In genomic region chrX:123732679-123733363, GRCh38 we compare ENCODE assay signal across 1 cellular context.
TF ChIP-seq lines count a peak whose summit lies in the region.

Gene THOC2 (minus strand): TSS chrX:123733052. CDS start chrX:123733022, 30 bp downstream.

TF ChIP-seq in K562, 482 proteins besides CTCF, POLR2A, EP300 and RAD21 (continued from another document and continues in another):
- TF ChIP-seq, protein P1, sequence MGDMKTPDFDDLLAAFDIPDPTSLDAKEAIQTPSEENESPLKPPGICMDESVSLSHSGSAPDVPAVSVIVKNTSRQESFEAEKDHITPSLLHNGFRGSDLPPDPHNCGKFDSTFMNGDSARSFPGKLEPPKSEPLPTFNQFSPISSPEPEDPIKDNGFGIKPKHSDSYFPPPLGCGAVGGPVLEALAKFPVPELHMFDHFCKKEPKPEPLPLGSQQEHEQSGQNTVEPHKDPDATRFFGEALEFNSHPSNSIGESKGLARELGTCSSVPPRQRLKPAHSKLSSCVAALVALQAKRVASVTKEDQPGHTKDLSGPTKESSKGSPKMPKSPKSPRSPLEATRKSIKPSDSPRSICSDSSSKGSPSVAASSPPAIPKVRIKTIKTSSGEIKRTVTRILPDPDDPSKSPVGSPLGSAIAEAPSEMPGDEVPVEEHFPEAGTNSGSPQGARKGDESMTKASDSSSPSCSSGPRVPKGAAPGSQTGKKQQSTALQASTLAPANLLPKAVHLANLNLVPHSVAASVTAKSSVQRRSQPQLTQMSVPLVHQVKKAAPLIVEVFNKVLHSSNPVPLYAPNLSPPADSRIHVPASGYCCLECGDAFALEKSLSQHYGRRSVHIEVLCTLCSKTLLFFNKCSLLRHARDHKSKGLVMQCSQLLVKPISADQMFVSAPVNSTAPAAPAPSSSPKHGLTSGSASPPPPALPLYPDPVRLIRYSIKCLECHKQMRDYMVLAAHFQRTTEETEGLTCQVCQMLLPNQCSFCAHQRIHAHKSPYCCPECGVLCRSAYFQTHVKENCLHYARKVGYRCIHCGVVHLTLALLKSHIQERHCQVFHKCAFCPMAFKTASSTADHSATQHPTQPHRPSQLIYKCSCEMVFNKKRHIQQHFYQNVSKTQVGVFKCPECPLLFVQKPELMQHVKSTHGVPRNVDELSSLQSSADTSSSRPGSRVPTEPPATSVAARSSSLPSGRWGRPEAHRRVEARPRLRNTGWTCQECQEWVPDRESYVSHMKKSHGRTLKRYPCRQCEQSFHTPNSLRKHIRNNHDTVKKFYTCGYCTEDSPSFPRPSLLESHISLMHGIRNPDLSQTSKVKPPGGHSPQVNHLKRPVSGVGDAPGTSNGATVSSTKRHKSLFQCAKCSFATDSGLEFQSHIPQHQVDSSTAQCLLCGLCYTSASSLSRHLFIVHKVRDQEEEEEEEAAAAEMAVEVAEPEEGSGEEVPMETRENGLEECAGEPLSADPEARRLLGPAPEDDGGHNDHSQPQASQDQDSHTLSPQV (IDR thresholded peaks at IDR 0.05): peak; percentile 64
- TF ChIP-seq NR1H2 (CRISPR knock-in tag; IDR thresholded peaks at IDR 0.05) (no peak), XRCC5 (IDR thresholded peaks at IDR 0.05; ENCODE audit: low read depth, low read length) (no peak), PHF8 (IDR thresholded peaks at IDR 0.05; ENCODE audit: borderline replicate concordance, low read length) (peak; percentile 86; the same call in 1 of the 2 replicates), ESRRB (CRISPR knock-in tag; IDR thresholded peaks at IDR 0.05; ENCODE audit: borderline replicate concordance) (no peak), EGR1 (conservative IDR thresholded peaks at IDR 0.05) (peak; percentile 55), ZBTB9 (CRISPR knock-in tag; IDR thresholded peaks at IDR 0.05) (no peak), MYC (IDR thresholded peaks at IDR 0.05; ENCODE audit: low read depth, low read length) (peak; percentile 88), MYC (CRISPR knock-in tag; IDR thresholded peaks at IDR 0.05; ENCODE audit: borderline replicate concordance, low read depth) (no peak), ZNF75A (CRISPR knock-in tag; IDR thresholded peaks at IDR 0.05) (no peak), JUND (IDR thresholded peaks at IDR 0.05; ENCODE audit: borderline replicate concordance, low read depth, low read length) (peak; percentile 27; the same call in 1 of the 2 replicates), JUND (tag; IDR thresholded peaks at IDR 0.05; ENCODE audit: borderline replicate concordance, low read depth, low read length) (peak; percentile 29; the same call in 1 of the 3 replicates), ZNF263 (CRISPR knock-in tag; IDR thresholded peaks at IDR 0.05; ENCODE audit: borderline replicate concordance) (0 out of 2 replicates have a peak, but pooled peaks have one; percentile 45), IFI16 (CRISPR knock-in tag; IDR thresholded peaks at IDR 0.05) (no peak), MTA3 (IDR thresholded peaks at IDR 0.05; ENCODE audit: borderline replicate concordance) (peak; percentile 25), CC2D1A (IDR thresholded peaks at IDR 0.05) (peak; percentile 44; the same call in 1 of the 2 replicates), ZNF561 (CRISPR knock-in tag; conservative IDR thresholded peaks at IDR 0.05) (no peak), TBP (optimal IDR thresholded peaks at IDR 0.05; ENCODE audit: low read depth, low read length) (peak; percentile 91), ZBTB11 (CRISPR knock-in tag; IDR thresholded peaks at IDR 0.05) (peak in 1 of 3 experiments; percentile 26; a peak in 1 of 6 replicates), SRF (CRISPR knock-in tag; IDR thresholded peaks at IDR 0.05) (no peak), NCOA2 (IDR thresholded peaks at IDR 0.05; ENCODE audit: partially characterized antibody in 2 of 2) (no peak), ARNT (IDR thresholded peaks at IDR 0.05) (peak in 1 of 2 experiments; percentile 10; a peak in 1 of 4 replicates), ETV5 (CRISPR knock-in tag; IDR thresholded peaks at IDR 0.05; ENCODE audit: low read depth) (peak; percentile 53; the same call in 1 of the 2 replicates), GABPB1 (CRISPR knock-in tag; IDR thresholded peaks at IDR 0.05) (peak; percentile 39; the same call in 1 of the 2 replicates), ZNF324 (CRISPR knock-in tag; IDR thresholded peaks at IDR 0.05) (no peak), KDM5B (IDR thresholded peaks at IDR 0.05; ENCODE audit: insufficient replicate concordance, low read depth, low read length) (peak; percentile 49), GABPA (tag; conservative IDR thresholded peaks at IDR 0.05; ENCODE audit: low read depth) (peak; percentile 65), NFIC (IDR thresholded peaks at IDR 0.05) (no peak), SRSF3 (IDR thresholded peaks at IDR 0.05; ENCODE audit: insufficient read depth, low read length) (no peak), SPI1 (IDR thresholded peaks at IDR 0.05; ENCODE audit: borderline replicate concordance, low read depth, low read length) (no peak), POLR2G (IDR thresholded peaks at IDR 0.05; ENCODE audit: low read depth, low read length) (peak; percentile 91), ZFX (CRISPR knock-in tag; IDR thresholded peaks at IDR 0.05) (peak; percentile 61), ZNF134 (CRISPR knock-in tag; conservative IDR thresholded peaks at IDR 0.05) (no peak), RNF2 (IDR thresholded peaks at IDR 0.05) (peak; percentile 33; the same call in 1 of the 2 replicates), E2F8 (IDR thresholded peaks at IDR 0.05; ENCODE audit: low read depth, partially characterized antibody) (peak; percentile 62), FOXK2 (conservative IDR thresholded peaks at IDR 0.05 in 1 of 2, IDR thresholded peaks at IDR 0.05 in 1 of 2; ENCODE audit: low read depth in 2 of 2) (peak; percentile 44 to 58; a peak in 1 of 4 replicates)
- TF ChIP-seq, protein P2, sequence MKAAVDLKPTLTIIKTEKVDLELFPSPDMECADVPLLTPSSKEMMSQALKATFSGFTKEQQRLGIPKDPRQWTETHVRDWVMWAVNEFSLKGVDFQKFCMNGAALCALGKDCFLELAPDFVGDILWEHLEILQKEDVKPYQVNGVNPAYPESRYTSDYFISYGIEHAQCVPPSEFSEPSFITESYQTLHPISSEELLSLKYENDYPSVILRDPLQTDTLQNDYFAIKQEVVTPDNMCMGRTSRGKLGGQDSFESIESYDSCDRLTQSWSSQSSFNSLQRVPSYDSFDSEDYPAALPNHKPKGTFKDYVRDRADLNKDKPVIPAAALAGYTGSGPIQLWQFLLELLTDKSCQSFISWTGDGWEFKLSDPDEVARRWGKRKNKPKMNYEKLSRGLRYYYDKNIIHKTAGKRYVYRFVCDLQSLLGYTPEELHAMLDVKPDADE (conservative IDR thresholded peaks at IDR 0.05; ENCODE audit: control insufficient read depth, low read depth, low read length): peak; percentile 52; the same call in 1 of the 2 replicates
- TF ChIP-seq, protein P3, sequence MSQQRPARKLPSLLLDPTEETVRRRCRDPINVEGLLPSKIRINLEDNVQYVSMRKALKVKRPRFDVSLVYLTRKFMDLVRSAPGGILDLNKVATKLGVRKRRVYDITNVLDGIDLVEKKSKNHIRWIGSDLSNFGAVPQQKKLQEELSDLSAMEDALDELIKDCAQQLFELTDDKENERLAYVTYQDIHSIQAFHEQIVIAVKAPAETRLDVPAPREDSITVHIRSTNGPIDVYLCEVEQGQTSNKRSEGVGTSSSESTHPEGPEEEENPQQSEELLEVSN (IDR thresholded peaks at IDR 0.05; ENCODE audit: borderline replicate concordance in 1 of 2, extremely low read depth in 1 of 2, insufficient read depth in 1 of 2, insufficient read length in 1 of 2, low read depth in 1 of 2, low read length in 1 of 2, poor library complexity in 1 of 2, severe bottlenecking in 1 of 2): peak; percentile 85 to 88
- TF ChIP-seq, protein P4, sequence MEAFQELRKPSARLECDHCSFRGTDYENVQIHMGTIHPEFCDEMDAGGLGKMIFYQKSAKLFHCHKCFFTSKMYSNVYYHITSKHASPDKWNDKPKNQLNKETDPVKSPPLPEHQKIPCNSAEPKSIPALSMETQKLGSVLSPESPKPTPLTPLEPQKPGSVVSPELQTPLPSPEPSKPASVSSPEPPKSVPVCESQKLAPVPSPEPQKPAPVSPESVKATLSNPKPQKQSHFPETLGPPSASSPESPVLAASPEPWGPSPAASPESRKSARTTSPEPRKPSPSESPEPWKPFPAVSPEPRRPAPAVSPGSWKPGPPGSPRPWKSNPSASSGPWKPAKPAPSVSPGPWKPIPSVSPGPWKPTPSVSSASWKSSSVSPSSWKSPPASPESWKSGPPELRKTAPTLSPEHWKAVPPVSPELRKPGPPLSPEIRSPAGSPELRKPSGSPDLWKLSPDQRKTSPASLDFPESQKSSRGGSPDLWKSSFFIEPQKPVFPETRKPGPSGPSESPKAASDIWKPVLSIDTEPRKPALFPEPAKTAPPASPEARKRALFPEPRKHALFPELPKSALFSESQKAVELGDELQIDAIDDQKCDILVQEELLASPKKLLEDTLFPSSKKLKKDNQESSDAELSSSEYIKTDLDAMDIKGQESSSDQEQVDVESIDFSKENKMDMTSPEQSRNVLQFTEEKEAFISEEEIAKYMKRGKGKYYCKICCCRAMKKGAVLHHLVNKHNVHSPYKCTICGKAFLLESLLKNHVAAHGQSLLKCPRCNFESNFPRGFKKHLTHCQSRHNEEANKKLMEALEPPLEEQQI (IDR thresholded peaks at IDR 0.05): peak; percentile 71
- TF ChIP-seq, protein P5, sequence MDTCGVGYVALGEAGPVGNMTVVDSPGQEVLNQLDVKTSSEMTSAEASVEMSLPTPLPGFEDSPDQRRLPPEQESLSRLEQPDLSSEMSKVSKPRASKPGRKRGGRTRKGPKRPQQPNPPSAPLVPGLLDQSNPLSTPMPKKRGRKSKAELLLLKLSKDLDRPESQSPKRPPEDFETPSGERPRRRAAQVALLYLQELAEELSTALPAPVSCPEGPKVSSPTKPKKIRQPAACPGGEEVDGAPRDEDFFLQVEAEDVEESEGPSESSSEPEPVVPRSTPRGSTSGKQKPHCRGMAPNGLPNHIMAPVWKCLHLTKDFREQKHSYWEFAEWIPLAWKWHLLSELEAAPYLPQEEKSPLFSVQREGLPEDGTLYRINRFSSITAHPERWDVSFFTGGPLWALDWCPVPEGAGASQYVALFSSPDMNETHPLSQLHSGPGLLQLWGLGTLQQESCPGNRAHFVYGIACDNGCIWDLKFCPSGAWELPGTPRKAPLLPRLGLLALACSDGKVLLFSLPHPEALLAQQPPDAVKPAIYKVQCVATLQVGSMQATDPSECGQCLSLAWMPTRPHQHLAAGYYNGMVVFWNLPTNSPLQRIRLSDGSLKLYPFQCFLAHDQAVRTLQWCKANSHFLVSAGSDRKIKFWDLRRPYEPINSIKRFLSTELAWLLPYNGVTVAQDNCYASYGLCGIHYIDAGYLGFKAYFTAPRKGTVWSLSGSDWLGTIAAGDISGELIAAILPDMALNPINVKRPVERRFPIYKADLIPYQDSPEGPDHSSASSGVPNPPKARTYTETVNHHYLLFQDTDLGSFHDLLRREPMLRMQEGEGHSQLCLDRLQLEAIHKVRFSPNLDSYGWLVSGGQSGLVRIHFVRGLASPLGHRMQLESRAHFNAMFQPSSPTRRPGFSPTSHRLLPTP (IDR thresholded peaks at IDR 0.05; ENCODE audit: borderline replicate concordance, extremely low read depth, insufficient read length): peak; percentile 62
